In genomic region chr16:67679935-67680897, GRCh38 we compare ENCODE assay signal across 22 cellular contexts.
"Had no signal": no experiment of that assay in that cellular context is flagged by ENCODE, and none has a peak within 500 bp of the region (broad histone marks: within the 10 kb centered on the region; RNA-seq: fewer than 3 reads in every experiment).

No MANE protein-coding gene starts in this region.

- H3K27ac Mint-ChIP-seq: activated CD4-positive, alpha-beta memory T cell treated with anti-CD3 and anti-CD28 coated beads, Interleukin-2, amount 10 ng/mL, durations not matched to agents 7 days and 5 days; activated naive CD4-positive, alpha-beta T cell treated with anti-CD3 and anti-CD28 coated beads for 36 hours; activated naive CD8-positive, alpha-beta T cell treated with anti-CD3 and anti-CD28 coated beads, Interleukin-2, amount 10 ng/mL, durations not matched to agents 7 days and 5 days; activated T-helper 17 cell treated with anti-CD3 and anti-CD28 coated beads, Interleukin-2, amount 50 U/mL, for 72 hours; T-helper 17 cell had no signal

- H3K4me3 Mint-ChIP-seq: activated CD4-positive, alpha-beta memory T cell treated with anti-CD3 and anti-CD28 coated beads, Interleukin-2, amount 10 ng/mL, durations not matched to agents 7 days and 5 days; activated naive CD4-positive, alpha-beta T cell treated with anti-CD3 and anti-CD28 coated beads for 36 hours; activated naive CD8-positive, alpha-beta T cell treated with anti-CD3 and anti-CD28 coated beads, Interleukin-2, amount 10 ng/mL, durations not matched to agents 7 days and 5 days; activated T-helper 17 cell treated with anti-CD3 and anti-CD28 coated beads, Interleukin-2, amount 50 U/mL, for 72 hours; T-helper 17 cell had no signal

- H3K4me1 ChIP-seq: adrenal gland, breast epithelium had no signal

- H3K36me3 ChIP-seq: breast epithelium had no signal

- ATAC-seq: activated T-helper 17 cell treated with anti-CD3 and anti-CD28 coated beads, Interleukin-2, amount 50 U/mL, for 72 hours; T-helper 17 cell had no signal

- H3K4me1 Mint-ChIP-seq: activated naive CD8-positive, alpha-beta T cell treated with anti-CD3 and anti-CD28 coated beads, Interleukin-2, amount 10 ng/mL, durations not matched to agents 7 days and 5 days had no signal

- H3K9me3 ChIP-seq: adrenal gland, breast epithelium had no signal

- H3K27me3 ChIP-seq: adrenal gland, breast epithelium had no signal

- H3K4me3 ChIP-seq: adrenal gland, breast epithelium had no signal

- H3K36me3 Mint-ChIP-seq: activated naive CD8-positive, alpha-beta T cell treated with anti-CD3 and anti-CD28 coated beads, Interleukin-2, amount 10 ng/mL, durations not matched to agents 7 days and 5 days had no signal

- H3K27me3 Mint-ChIP-seq: activated CD4-positive, alpha-beta memory T cell treated with anti-CD3 and anti-CD28 coated beads, Interleukin-2, amount 10 ng/mL, durations not matched to agents 7 days and 5 days; activated naive CD8-positive, alpha-beta T cell treated with anti-CD3 and anti-CD28 coated beads, Interleukin-2, amount 10 ng/mL, durations not matched to agents 7 days and 5 days; activated T-helper 17 cell treated with anti-CD3 and anti-CD28 coated beads, Interleukin-2, amount 50 U/mL, for 72 hours; T-helper 17 cell had no signal

- DNase-seq: activated CD4-positive, alpha-beta memory T cell treated with anti-CD3 and anti-CD28 coated beads, Interleukin-2, amount 10 ng/mL, durations not matched to agents 7 days and 5 days; activated CD4-positive, alpha-beta T cell treated with anti-CD3 and anti-CD28 coated beads, Interleukin-2, amount 50 U/mL, for 1 hour; activated CD4-positive, CD25-positive, alpha-beta regulatory T cell; activated gamma-delta T cell; activated naive CD4-positive, alpha-beta T cell treated with anti-CD3 and anti-CD28 coated beads for 36 hours; activated naive CD8-positive, alpha-beta T cell treated with anti-CD3 and anti-CD28 coated beads, Interleukin-2, amount 10 ng/mL, durations not matched to agents 7 days and 5 days; activated T-cell treated with anti-CD3 and anti-CD28 coated beads for 4 hours; activated T-cell treated with anti-CD3 and anti-CD28 coated beads, Interleukin-2, amount 50 U/mL, for 48 hours; adrenal gland; anterior cingulate cortex; Karpas-422; MM.1S; NCI-H1105; NCI-H1436; NCI-H1694 treated with DMSO at 0.1 percent for 48 hours; NCI-H2081; NCI-H510A treated with DMSO at 0.1 percent for 48 hours; SIG-M5; T-helper 17 cell; T-helper 9 cell had no signal

- H3K27ac ChIP-seq: adrenal gland, breast epithelium had no signal

- H3K9me3 Mint-ChIP-seq: activated CD4-positive, alpha-beta memory T cell treated with anti-CD3 and anti-CD28 coated beads, Interleukin-2, amount 10 ng/mL, durations not matched to agents 7 days and 5 days; activated naive CD4-positive, alpha-beta T cell treated with anti-CD3 and anti-CD28 coated beads for 36 hours; activated naive CD8-positive, alpha-beta T cell treated with anti-CD3 and anti-CD28 coated beads, Interleukin-2, amount 10 ng/mL, durations not matched to agents 7 days and 5 days; activated T-helper 17 cell treated with anti-CD3 and anti-CD28 coated beads, Interleukin-2, amount 50 U/mL, for 72 hours had no signal
